ENCODE assay signal across 7 cellular contexts in the genomic region with DNA sequence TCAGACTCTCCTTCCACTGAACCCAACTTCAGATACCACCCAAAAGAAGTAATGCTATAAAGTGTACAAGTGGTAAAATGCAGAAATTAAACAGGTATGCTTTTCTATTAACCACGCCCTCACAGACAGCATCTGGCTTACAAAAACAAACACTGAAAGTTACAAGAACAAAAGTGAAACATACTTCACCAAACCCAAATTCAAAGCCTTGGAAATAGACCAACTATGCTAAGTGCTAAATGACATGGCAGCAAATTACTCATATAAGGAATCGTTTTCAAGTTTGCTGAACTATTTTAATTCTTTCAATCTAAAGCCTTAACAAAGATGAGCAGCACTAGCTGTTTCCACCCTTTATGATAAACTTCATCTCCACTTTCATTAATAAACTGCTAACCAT. TPM values are rescaled to one million over a fixed set of nuclear protein-coding genes. Genes with fewer than 3 reads are reported as not detected.
DNase-seq lines count a peak whose midpoint lies in the region; ATAC-seq and TF ChIP-seq lines count a peak whose summit lies in the region.
"Not testable (repeated sequence)": the region's sequence is repeated elsewhere in the genome, so short reads cannot be mapped to it uniquely, and the experiment has no call there.

No MANE protein-coding gene starts in this region.

- H3K27ac Mint-ChIP-seq in HFFc6, result 0 out of 2 replicates have a peak overlapping the region, but pooled peaks have one; percentile 2
- peak overlapping the region; percentile 60 for H3K27ac Mint-ChIP-seq in activated CD8-positive, alpha-beta T cell treated with anti-CD3 and anti-CD28 coated beads for 36 hours
- H3K27ac Mint-ChIP-seq in activated T-helper 17 cell treated with anti-CD3 and anti-CD28 coated beads, Interleukin-2, amount 50 U/mL, for 72 hours, result peak overlapping the region; percentile 85
- H3K27ac Mint-ChIP-seq in activated naive CD8-positive, alpha-beta T cell treated with anti-CD3 and anti-CD28 coated beads for 36 hours, result peak overlapping the region; percentile 61
- H3K27ac Mint-ChIP-seq in glutamatergic neuron (ENCODE audit: unreplicated experiment), result peak overlapping the region; percentile 4
- peak overlapping the region; percentile 42 for H3K27ac Mint-ChIP-seq in stimulated activated memory B cell treated with anti-CD40 and anti-IgM and Interleukin-4, amounts not matched to agents 10 μg/mL and 1 μg/mL and 100 μg/mL, for 72 hours

- POLR2A ChIA-PET in activated CD8-positive, alpha-beta T cell treated with anti-CD3 and anti-CD28 coated beads for 36 hours (lab: Charles Lee), result interaction anchor here (1.3 kb wide), 1 partner anchor 14 kb away, joined by 4 read pairs; no protein-coding TSS in a partner anchor

- not testable (repeated sequence) for H3K9me3 Mint-ChIP-seq in HFFc6; activated CD8-positive, alpha-beta T cell treated with anti-CD3 and anti-CD28 coated beads for 36 hours; activated T-helper 17 cell treated with anti-CD3 and anti-CD28 coated beads, Interleukin-2, amount 50 U/mL, for 72 hours; activated naive CD8-positive, alpha-beta T cell treated with anti-CD3 and anti-CD28 coated beads for 36 hours; glutamatergic neuron (ENCODE audit: unreplicated experiment); stimulated activated memory B cell treated with anti-CD40 and anti-IgM and Interleukin-4, amounts not matched to agents 10 μg/mL and 1 μg/mL and 100 μg/mL, for 72 hours

- not testable (repeated sequence) for DNase-seq in HFFc6; activated CD8-positive, alpha-beta T cell treated with anti-CD3 and anti-CD28 coated beads for 36 hours; activated naive CD8-positive, alpha-beta T cell treated with anti-CD3 and anti-CD28 coated beads for 36 hours; glutamatergic neuron

- peaks cover 15% of the 10 kb centered on the region for H3K36me3 Mint-ChIP-seq in HFFc6 (ENCODE audit: low read depth)
- H3K36me3 Mint-ChIP-seq in activated CD8-positive, alpha-beta T cell treated with anti-CD3 and anti-CD28 coated beads for 36 hours (ENCODE audit: low read depth), result peaks cover 52% of the 10 kb centered on the region
- H3K36me3 Mint-ChIP-seq in activated T-helper 17 cell treated with anti-CD3 and anti-CD28 coated beads, Interleukin-2, amount 50 U/mL, for 72 hours (ENCODE audit: low read depth), result peaks cover 97% of the 10 kb centered on the region
- H3K36me3 Mint-ChIP-seq in activated naive CD8-positive, alpha-beta T cell treated with anti-CD3 and anti-CD28 coated beads for 36 hours, result peaks cover 29% of the 10 kb centered on the region
- H3K36me3 Mint-ChIP-seq in glutamatergic neuron (ENCODE audit: unreplicated experiment), result not testable (repeated sequence)
- peaks cover 63% of the 10 kb centered on the region for H3K36me3 Mint-ChIP-seq in stimulated activated memory B cell treated with anti-CD40 and anti-IgM and Interleukin-4, amounts not matched to agents 10 μg/mL and 1 μg/mL and 100 μg/mL, for 72 hours

- H3K4me1 Mint-ChIP-seq in HFFc6 (ENCODE audit: low read depth); activated CD8-positive, alpha-beta T cell treated with anti-CD3 and anti-CD28 coated beads for 36 hours (ENCODE audit: low read depth); activated T-helper 17 cell treated with anti-CD3 and anti-CD28 coated beads, Interleukin-2, amount 50 U/mL, for 72 hours; activated naive CD8-positive, alpha-beta T cell treated with anti-CD3 and anti-CD28 coated beads for 36 hours; glutamatergic neuron (ENCODE audit: low read depth, unreplicated experiment); stimulated activated memory B cell treated with anti-CD40 and anti-IgM and Interleukin-4, amounts not matched to agents 10 μg/mL and 1 μg/mL and 100 μg/mL, for 72 hours: not testable (repeated sequence)

- intact Hi-C loops in activated CD8-positive, alpha-beta T cell treated with anti-CD3 and anti-CD28 coated beads for 36 hours (cut with micrococcal nuclease), result not testable (repeated sequence)

- CTCF ChIA-PET in activated CD8-positive, alpha-beta T cell treated with anti-CD3 and anti-CD28 coated beads for 36 hours (lab: Charles Lee), result not testable (repeated sequence)

- not testable (repeated sequence) for H3K4me3 Mint-ChIP-seq in HFFc6; activated CD8-positive, alpha-beta T cell treated with anti-CD3 and anti-CD28 coated beads for 36 hours; activated naive CD8-positive, alpha-beta T cell treated with anti-CD3 and anti-CD28 coated beads for 36 hours; glutamatergic neuron (ENCODE audit: unreplicated experiment); stimulated activated memory B cell treated with anti-CD40 and anti-IgM and Interleukin-4, amounts not matched to agents 10 μg/mL and 1 μg/mL and 100 μg/mL, for 72 hours
- peak overlapping the region; percentile 11 for H3K4me3 Mint-ChIP-seq in activated T-helper 17 cell treated with anti-CD3 and anti-CD28 coated beads, Interleukin-2, amount 50 U/mL, for 72 hours

- ATAC-seq in activated CD4-positive, CD25-positive, alpha-beta regulatory T cell treated with anti-CD3 and anti-CD28 coated beads, Interleukin-2, amount 50 U/mL, for 24 hours, result peak; percentile 56 to 85
- peak; percentile 45 for ATAC-seq in activated CD8-positive, alpha-beta T cell treated with anti-CD3 and anti-CD28 coated beads for 36 hours
- peak; percentile 88 for ATAC-seq in activated T-helper 17 cell treated with anti-CD3 and anti-CD28 coated beads, Interleukin-2, amount 50 U/mL, for 72 hours (replicated peaks)
- ATAC-seq in stimulated activated memory B cell treated with anti-CD40 and anti-IgM and Interleukin-4, amounts not matched to agents 10 μg/mL and 1 μg/mL and 100 μg/mL, for 72 hours, result not testable (repeated sequence)

- H3K27me3 Mint-ChIP-seq in HFFc6 (ENCODE audit: insufficient read depth); activated CD8-positive, alpha-beta T cell treated with anti-CD3 and anti-CD28 coated beads for 36 hours; activated T-helper 17 cell treated with anti-CD3 and anti-CD28 coated beads, Interleukin-2, amount 50 U/mL, for 72 hours; activated naive CD8-positive, alpha-beta T cell treated with anti-CD3 and anti-CD28 coated beads for 36 hours; glutamatergic neuron (ENCODE audit: unreplicated experiment); stimulated activated memory B cell treated with anti-CD40 and anti-IgM and Interleukin-4, amounts not matched to agents 10 μg/mL and 1 μg/mL and 100 μg/mL, for 72 hours: not testable (repeated sequence)

- TF ChIP-seq CTCF in HFFc6 (IDR thresholded peaks at IDR 0.05); activated CD8-positive, alpha-beta T cell treated with anti-CD3 and anti-CD28 coated beads for 36 hours (IDR thresholded peaks at IDR 0.05); glutamatergic neuron (IDR thresholded peaks at IDR 0.05; ENCODE audit: partially characterized antibody, unreplicated experiment): not testable (repeated sequence)

RNA-seq across cellular contexts. Expression of a gene that starts 17.9 kb away (rescaled TPM):
- total RNA-seq in HFFc6 (2021; fragmentation: NEBNext Ultra II Directional; extraction: Animal tissue kit (Norgen Biotek cat#: 25700)), result 10 to 100 TPM; 27.8 to 36.3 (median 31.3) TPM
- total RNA-seq in activated CD8-positive, alpha-beta T cell treated with anti-CD3 and anti-CD28 coated beads for 36 hours, result 10 to 100 TPM; 30.3 to 33.0 TPM
- total RNA-seq in activated T-helper 17 cell treated with anti-CD3 and anti-CD28 coated beads, Interleukin-2, amount 50 U/mL, for 72 hours, result 10 to 100 TPM; 33.8 to 45.7 TPM
- total RNA-seq in activated naive CD8-positive, alpha-beta T cell treated with anti-CD3 and anti-CD28 coated beads for 36 hours, result 10 to 100 TPM; 49.9 to 50.1 TPM
- total RNA-seq in glutamatergic neuron (ENCODE audit: unreplicated experiment), result 50.0 TPM

RNA-seq across cellular contexts. Expression of a gene that starts 20.3 kb away (rescaled TPM):
- total RNA-seq in HFFc6 (2021; fragmentation: NEBNext Ultra II Directional; extraction: Animal tissue kit (Norgen Biotek cat#: 25700)), result 10 to 100 TPM; 42.7 to 56.0 (median 49.7) TPM
- total RNA-seq in activated CD8-positive, alpha-beta T cell treated with anti-CD3 and anti-CD28 coated beads for 36 hours, result 10 to 100 TPM; 34.9 to 37.7 TPM
- total RNA-seq in activated T-helper 17 cell treated with anti-CD3 and anti-CD28 coated beads, Interleukin-2, amount 50 U/mL, for 72 hours, result 10 to 100 TPM; 60.0 to 60.3 TPM
- 10 to 100 TPM; 28.3 to 28.5 TPM for total RNA-seq in activated naive CD8-positive, alpha-beta T cell treated with anti-CD3 and anti-CD28 coated beads for 36 hours
- 71.1 TPM for total RNA-seq in glutamatergic neuron (ENCODE audit: unreplicated experiment)

Comparison
In these comparisons a context has a peak if more than half of its experiments do, and no peak if none do; other contexts are left out.
1. H3K27ac Mint-ChIP-seq: peak in every context shown above with its lines; median percentile 85 in activated T-helper 17 cell treated with anti-CD3 and anti-CD28 coated beads, Interleukin-2, amount 50 U/mL, for 72 hours; 61 in activated naive CD8-positive, alpha-beta T cell treated with anti-CD3 and anti-CD28 coated beads for 36 hours; 60 in activated CD8-positive, alpha-beta T cell treated with anti-CD3 and anti-CD28 coated beads for 36 hours; 42 in stimulated activated memory B cell treated with anti-CD40 and anti-IgM and Interleukin-4, amounts not matched to agents 10 μg/mL and 1 μg/mL and 100 μg/mL, for 72 hours; 4 in glutamatergic neuron; 2 in HFFc6.